ENCODE assay signal across 1 cellular context in genomic region chr10:78072504-78072903, GRCh38.
A peak's percentile ranks its signal among the peaks of the same experiment; 100 is the strongest.
TF ChIP-seq lines count a peak whose summit lies in the region.

No MANE protein-coding gene starts in this region.

TF ChIP-seq in HepG2, 621 proteins besides CTCF, POLR2A, EP300 and RAD21:
- TF ChIP-seq, protein P1, sequence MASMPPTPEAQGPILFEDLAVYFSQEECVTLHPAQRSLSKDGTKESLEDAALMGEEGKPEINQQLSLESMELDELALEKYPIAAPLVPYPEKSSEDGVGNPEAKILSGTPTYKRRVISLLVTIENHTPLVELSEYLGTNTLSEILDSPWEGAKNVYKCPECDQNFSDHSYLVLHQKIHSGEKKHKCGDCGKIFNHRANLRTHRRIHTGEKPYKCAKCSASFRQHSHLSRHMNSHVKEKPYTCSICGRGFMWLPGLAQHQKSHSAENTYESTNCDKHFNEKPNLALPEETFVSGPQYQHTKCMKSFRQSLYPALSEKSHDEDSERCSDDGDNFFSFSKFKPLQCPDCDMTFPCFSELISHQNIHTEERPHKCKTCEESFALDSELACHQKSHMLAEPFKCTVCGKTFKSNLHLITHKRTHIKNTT (CRISPR knock-in tag; IDR thresholded peaks at IDR 0.05), result no peak
- TF ChIP-seq THAP9 (CRISPR knock-in tag; IDR thresholded peaks at IDR 0.05; ENCODE audit: borderline replicate concordance) (no peak), ZNF629 (CRISPR knock-in tag; conservative IDR thresholded peaks at IDR 0.05) (peak; percentile 42; the same call in 1 of the 2 replicates)
